Comparison of ENCODE assay signal across 7 cellular contexts in genomic region chr12:124755801-124756148, GRCh38.
DNase-seq lines count a peak whose midpoint lies in the region; ATAC-seq and TF ChIP-seq lines count a peak whose summit lies in the region.

No MANE protein-coding gene starts in this region.

- in situ Hi-C loops in Panc1 (cut with HindIII; ENCODE audit: low pct_unique_long_range_greater_than_20kb, low sequenced_read_pairs) = no loop called here

- H3K9ac ChIP-seq in colonic mucosa (ENCODE audit: low read depth in 2 of 2, low read length in 2 of 2) = peak overlapping the region; percentile 27 to 61

- peak overlapping the region; percentile 74 for H3K27ac ChIP-seq in Panc1 (ENCODE audit: low read length)
- peak overlapping the region; percentile 23 for H3K27ac ChIP-seq in colonic mucosa
- peak overlapping the region; percentile 85 for H3K27ac ChIP-seq in muscle layer of duodenum (ENCODE audit: low read length)
- H3K27ac ChIP-seq in tibial nerve = peak overlapping the region; percentile 58 to 96 (median 84)

- H3K9me3 ChIP-seq in Panc1 (ENCODE audit: control insufficient read depth, insufficient read depth, low read depth, low read length) (peaks cover 8% of the 10 kb centered on the region; the same call in 1 of the 2 replicates), colonic mucosa (no peaks in the 10 kb centered on the region), muscle layer of duodenum (ENCODE audit: control insufficient read depth in 1 of 2, low read length in 2 of 2) (peaks cover 0 to 4% of the 10 kb centered on the region in 2 donors), tibial nerve (peaks cover 0 to 5% (median 0%) of the 10 kb centered on the region in 4 donors)

- no peaks in the 10 kb centered on the region for H3K36me3 ChIP-seq in Panc1 (ENCODE audit: control insufficient read depth, insufficient read depth, low read length)
- H3K36me3 ChIP-seq in colonic mucosa = no peaks in the 10 kb centered on the region
- H3K36me3 ChIP-seq in muscle layer of duodenum (ENCODE audit: control insufficient read depth in 1 of 2, insufficient read depth in 2 of 2, low read length in 2 of 2) = no peaks in the 10 kb centered on the region
- H3K36me3 ChIP-seq in tibial nerve = no peaks in the 10 kb centered on the region

- TF ChIP-seq CTCF in Panc1 (IDR thresholded peaks at IDR 0.05) (no peak), colonic mucosa (IDR thresholded peaks at IDR 0.05) (no peak), tibial nerve (IDR thresholded peaks at IDR 0.05) (no peak)

- H3K4me1 ChIP-seq in Panc1 (ENCODE audit: control insufficient read depth, insufficient read depth, low read length) = peaks cover 33% of the 10 kb centered on the region
- H3K4me1 ChIP-seq in colonic mucosa = no peaks in the 10 kb centered on the region
- H3K4me1 ChIP-seq in muscle layer of duodenum (ENCODE audit: control insufficient read depth in 1 of 2, insufficient read depth in 2 of 2, low read length in 2 of 2) = peaks cover 21% of the 10 kb centered on the region in 2 donors
- peaks cover 0 to 68% (median 34%) of the 10 kb centered on the region in 4 donors for H3K4me1 ChIP-seq in tibial nerve

- BruUV-seq in Panc1 (replicated peaks; lab: Mats Ljungman, UMichigan) = no TSS peak

- ATAC-seq in Panc1 = no peak
- no peak for ATAC-seq in GM19351 (IDR thresholded peaks at IDR 0.05; ENCODE audit: unreplicated experiment)

- WGBS in tibial nerve, 2 donors = 68 to 70% methylated on average over 8 of the region's 8 CpGs

- TF ChIP-seq POLR2A in tibial nerve (IDR thresholded peaks at IDR 0.05) = no peak

- H3K4me3 ChIP-seq in Panc1 (ENCODE audit: low read depth in 2 of 2, low read length in 2 of 2) (no peak overlapping the region), colonic mucosa (no peak overlapping the region), muscle layer of duodenum (ENCODE audit: low read depth in 1 of 2, low read length in 2 of 2) (peak overlapping the region in 1 of 2 donors; percentile 13), tibial nerve (no peak overlapping the region)

- DNase-seq in Panc1 (ENCODE audit: low read depth, low spot score) (no peak), colonic mucosa (no peak), tibial nerve (ENCODE audit: low spot score in 2 of 2) (no peak), CD1c-positive myeloid dendritic cell (ENCODE audit: extremely low spot score) (no peak), midbrain (lab: John Stamatoyannopoulos, UW) (no peak)

- intact Hi-C loops in Panc1 (cut with micrococcal nuclease; ENCODE audit: unreplicated experiment) (no loop called here), colonic mucosa (cut with DNase I) (no loop called here)

- POLR2A ChIA-PET in Panc1 (lab: Charles Lee) = interaction anchor here (0.6 kb wide), 1 partner anchor 54 kb away, joined by 3 read pairs; no protein-coding TSS in a partner anchor

- CTCF ChIA-PET in Panc1 (lab: Charles Lee) = interaction anchor here (1.0 kb wide), 1 partner anchor 16 kb away, joined by 3 read pairs; no protein-coding TSS in a partner anchor

- H3K27me3 ChIP-seq in Panc1 (ENCODE audit: control insufficient read depth, insufficient read depth, low read length) (no peaks in the 10 kb centered on the region), colonic mucosa (no peaks in the 10 kb centered on the region), muscle layer of duodenum (ENCODE audit: low read depth, low read length) (no peaks in the 10 kb centered on the region), tibial nerve (no peaks in the 10 kb centered on the region)

- TF ChIP-seq EP300 in tibial nerve (IDR thresholded peaks at IDR 0.05) = no peak

Comparison
In these comparisons a context has a peak if more than half of its experiments do, and no peak if none do; other contexts are left out.
1. H3K27ac ChIP-seq: peak in every context shown above with its lines; median percentile 85 in muscle layer of duodenum; 84 in tibial nerve; 74 in Panc1; 23 in colonic mucosa.